ENCODE assay signal across 29 cellular contexts in genomic region chrX:149948001-149948400, GRCh38. TPM values are rescaled to one million over a fixed set of nuclear protein-coding genes. Genes with fewer than 3 reads are reported as not detected.
"Had no signal": no experiment of that assay in that cellular context is flagged by ENCODE, and none has a peak within 500 bp of the region (broad histone marks: within the 10 kb centered on the region; RNA-seq: fewer than 3 reads in every experiment).

No MANE protein-coding gene starts in this region.

- H3K4me1 Mint-ChIP-seq: activated naive CD8-positive, alpha-beta T cell treated with anti-CD3 and anti-CD28 coated beads, Interleukin-2, amount 50 U/mL, for 24 hours; natural killer cell had no signal

- H3K36me3 ChIP-seq: transverse colon, uterus had no signal

- H3K4me3 ChIP-seq: body of pancreas, esophagus muscularis mucosa, psoas muscle, transverse colon, uterus had no signal

- H3K9me3 Mint-ChIP-seq: activated naive CD8-positive, alpha-beta T cell treated with anti-CD3 and anti-CD28 coated beads, Interleukin-2, amount 50 U/mL, for 24 hours; activated T-helper 1 cell treated with anti-CD3 and anti-CD28 coated beads, Interleukin-12 subunit alpha, Interleukin-12 subunit beta, Interleukin-2, Interleukin-4 antibody, amounts not matched to agents 30 ng/mL and 10 ng/mL and 1 ng/mL, durations not matched to agents 14 hours and 24 hours and 36 hours; dendritic cell treated with granulocyte-macrophage colony-stimulating factor and Interleukin-4, amounts not matched to agents 40 ng/mL and 50 ng/mL, for 4 days; natural killer cell; stimulated activated naive CD8-positive, alpha-beta T cell treated with anti-CD3 and anti-CD28 coated beads, Interleukin-15, Interleukin-2, amounts not matched to agents 100 ng/mL and 50 ng/mL, for 24 hours; T-cell; T-helper 2 cell treated with Interferon-gamma antibody and Interleukin-4, amounts not matched to agents 5 μg/mL and 100 μg/mL, for 36 hours had no signal

- H3K27ac ChIP-seq: body of pancreas, esophagus muscularis mucosa, psoas muscle, transverse colon, uterus, VCaP had no signal

- H3K4me3 Mint-ChIP-seq: activated CD8-positive, alpha-beta T cell treated with anti-CD3 and anti-CD28 coated beads, Interleukin-2, amount 10 ng/mL, durations not matched to agents 7 days and 5 days; activated naive CD8-positive, alpha-beta T cell treated with anti-CD3 and anti-CD28 coated beads, Interleukin-2, amount 50 U/mL, for 24 hours; activated T-helper 1 cell treated with anti-CD3 and anti-CD28 coated beads, Interleukin-12 subunit alpha, Interleukin-12 subunit beta, Interleukin-2, Interleukin-4 antibody, amounts not matched to agents 30 ng/mL and 10 ng/mL and 1 ng/mL, durations not matched to agents 14 hours and 24 hours and 36 hours; dendritic cell treated with granulocyte-macrophage colony-stimulating factor and Interleukin-4, amounts not matched to agents 40 ng/mL and 50 ng/mL, for 4 days; natural killer cell; stimulated activated naive CD8-positive, alpha-beta T cell treated with anti-CD3 and anti-CD28 coated beads, Interleukin-15, Interleukin-2, amounts not matched to agents 100 ng/mL and 50 ng/mL, for 24 hours; T-cell; T-helper 2 cell treated with Interferon-gamma antibody and Interleukin-4, amounts not matched to agents 5 μg/mL and 100 μg/mL, for 36 hours had no signal

- H3K27me3 ChIP-seq: body of pancreas, esophagus muscularis mucosa, transverse colon, uterus had no signal

- H3K27ac Mint-ChIP-seq: activated CD8-positive, alpha-beta T cell treated with anti-CD3 and anti-CD28 coated beads, Interleukin-2, amount 10 ng/mL, durations not matched to agents 7 days and 5 days; activated naive CD8-positive, alpha-beta T cell treated with anti-CD3 and anti-CD28 coated beads, Interleukin-2, amount 50 U/mL, for 24 hours; activated T-helper 1 cell treated with anti-CD3 and anti-CD28 coated beads, Interleukin-12 subunit alpha, Interleukin-12 subunit beta, Interleukin-2, Interleukin-4 antibody, amounts not matched to agents 30 ng/mL and 10 ng/mL and 1 ng/mL, durations not matched to agents 14 hours and 24 hours and 36 hours; dendritic cell treated with granulocyte-macrophage colony-stimulating factor and Interleukin-4, amounts not matched to agents 40 ng/mL and 50 ng/mL, for 4 days; natural killer cell; stimulated activated naive CD8-positive, alpha-beta T cell treated with anti-CD3 and anti-CD28 coated beads, Interleukin-15, Interleukin-2, amounts not matched to agents 100 ng/mL and 50 ng/mL, for 24 hours; T-helper 2 cell treated with Interferon-gamma antibody and Interleukin-4, amounts not matched to agents 5 μg/mL and 100 μg/mL, for 36 hours had no signal

- H3K4me1 ChIP-seq: uterus had no signal

- H3K27me3 Mint-ChIP-seq: activated naive CD8-positive, alpha-beta T cell treated with anti-CD3 and anti-CD28 coated beads, Interleukin-2, amount 50 U/mL, for 24 hours; dendritic cell treated with granulocyte-macrophage colony-stimulating factor and Interleukin-4, amounts not matched to agents 40 ng/mL and 50 ng/mL, for 4 days; stimulated activated naive CD8-positive, alpha-beta T cell treated with anti-CD3 and anti-CD28 coated beads, Interleukin-15, Interleukin-2, amounts not matched to agents 100 ng/mL and 50 ng/mL, for 24 hours; T-cell had no signal

- DNase-seq: activated CD4-positive, alpha-beta T cell treated with anti-CD3 and anti-CD28 coated beads for 1 hour; activated CD4-positive, alpha-beta T cell treated with anti-CD3 and anti-CD28 coated beads, Interleukin-2, amount 50 U/mL, for 1 hour; activated CD8-positive, alpha-beta T cell treated with anti-CD3 and anti-CD28 coated beads, Interleukin-2, amount 10 ng/mL, durations not matched to agents 7 days and 5 days; activated gamma-delta T cell; activated naive CD4-positive, alpha-beta T cell treated with anti-CD3 and anti-CD28 coated beads, Interleukin-2, amount 50 U/mL, for 16 hours; activated naive CD8-positive, alpha-beta T cell treated with anti-CD3 and anti-CD28 coated beads, Interleukin-2, amount 50 U/mL, for 24 hours; body of pancreas; effector CD4-positive, alpha-beta T cell; head of caudate nucleus; hypothalamus; midbrain; natural killer cell; psoas muscle; right cardiac atrium; stimulated activated CD4-positive, alpha-beta T cell treated with anti-CD3 and anti-CD28 coated beads, Interleukin-4, amount 100 ng/mL, for 4 hours; T-cell; transverse colon; uterus had no signal

- ATAC-seq: activated CD8-positive, alpha-beta T cell treated with anti-CD3 and anti-CD28 coated beads, Interleukin-2, amount 10 ng/mL, durations not matched to agents 7 days and 5 days; activated naive CD8-positive, alpha-beta T cell treated with anti-CD3 and anti-CD28 coated beads, Interleukin-2, amount 50 U/mL, for 24 hours; body of pancreas; left lobe of liver; natural killer cell; psoas muscle; right cardiac atrium; T-cell had no signal

- H3K9me3 ChIP-seq: body of pancreas, esophagus muscularis mucosa, psoas muscle, transverse colon, uterus had no signal

RNA-seq across cellular contexts. Expression of gene HSFX4, which starts 18.6 kb away (rescaled TPM):
- total RNA-seq: activated CD8-positive, alpha-beta T cell treated with anti-CD3 and anti-CD28 coated beads, Interleukin-2, amount 10 ng/mL, durations not matched to agents 7 days and 5 days; activated T-helper 1 cell treated with anti-CD3 and anti-CD28 coated beads, Interleukin-12 subunit alpha, Interleukin-12 subunit beta, Interleukin-2, Interleukin-4 antibody, amounts not matched to agents 30 ng/mL and 10 ng/mL and 1 ng/mL, durations not matched to agents 14 hours and 24 hours and 36 hours; body of pancreas; esophagus muscularis mucosa; frontal cortex; left lobe of liver; lung microvascular endothelial cell; natural killer cell; osteocyte; psoas muscle; right cardiac atrium; T-cell; transverse colon; uterus had no signal
- polyA plus RNA-seq: keratinocyte, right cardiac atrium had no signal
